In the genomic region with DNA sequence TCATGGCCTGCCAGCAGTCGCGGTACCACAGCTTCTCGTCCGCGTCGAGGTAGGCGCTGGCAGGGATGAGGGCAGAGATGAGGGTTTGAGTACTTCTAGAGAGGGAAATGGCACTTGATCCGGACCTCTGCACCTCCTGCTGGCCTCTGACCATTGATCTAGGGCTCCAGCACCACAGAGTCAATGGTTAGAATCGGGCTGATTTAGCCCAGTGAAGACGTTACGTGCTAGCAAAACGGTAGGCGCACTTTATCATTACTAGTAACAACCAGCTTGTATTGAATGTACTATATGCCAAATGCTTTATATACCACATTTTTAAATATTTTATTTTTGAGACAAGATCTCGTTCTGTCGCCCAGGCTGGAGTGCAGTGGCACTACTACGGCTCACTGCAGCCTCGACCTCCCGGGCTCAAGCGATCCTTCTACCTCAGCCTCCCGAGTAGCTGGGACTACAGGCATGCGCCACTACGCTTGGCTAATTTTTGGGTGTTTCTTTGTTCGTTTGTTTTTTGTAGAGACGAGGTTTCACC, we compare ENCODE assay signal across 8 cellular contexts. TPM values are rescaled to one million over a fixed set of nuclear protein-coding genes. Genes with fewer than 3 reads are reported as not detected.
DNase-seq lines count a peak whose midpoint lies in the region; ATAC-seq and TF ChIP-seq lines count a peak whose summit lies in the region.

No MANE protein-coding gene starts in this region.

- H3K9me3 ChIP-seq in PC-9 (ENCODE audit: insufficient read depth, low read depth) = no peaks in the 10 kb centered on the region
- H3K9me3 ChIP-seq in esophagus (ENCODE audit: control insufficient read depth in 2 of 2, insufficient read depth in 1 of 2, low read depth in 1 of 2, low read length in 1 of 2) = no peaks in the 10 kb centered on the region
- no peaks in the 10 kb centered on the region for H3K9me3 ChIP-seq in psoas muscle

- H2AFZ ChIP-seq in PC-9 = peak overlapping the region; percentile 88

- H4K20me1 ChIP-seq in PC-9 (ENCODE audit: insufficient read depth) = no peaks in the 10 kb centered on the region; the same call in 1 of the 2 replicates

- peaks cover 5% of the 10 kb centered on the region; the same call in 1 of the 2 replicates for H3F3A ChIP-seq in PC-9 (ENCODE audit: insufficient read depth, low read depth)

- DNase-seq in PC-9 = no peak
- no peak for DNase-seq in psoas muscle
- DNase-seq in NK-92 (lab: John Stamatoyannopoulos, UW; ENCODE audit: unreplicated experiment) = no peak
- DNase-seq in NCI-H2107 (lab: John Stamatoyannopoulos, UW) = no peak
- no peak for DNase-seq in cerebellum (ENCODE audit: low spot score)
- no peak for DNase-seq in effector CD8-positive, alpha-beta T cell (lab: John Stamatoyannopoulos, UW)

- H3K27ac ChIP-seq in PC-9 (no peak overlapping the region), esophagus (ENCODE audit: low read depth in 2 of 2, low read length in 1 of 2) (peak overlapping the region; percentile 19 to 64), psoas muscle (peak overlapping the region; percentile 91)

- peak overlapping the region; percentile 86 for H3K4me2 ChIP-seq in PC-9

- CTCF ChIA-PET in PC-9 (lab: Charles Lee) = interaction anchor here (0.6 to 1.5 kb wide), 3 partner anchors 9 to 17 kb away, joined by 3 to 10 read pairs (median 3); no protein-coding TSS in a partner anchor

- H3K36me3 ChIP-seq in PC-9 (ENCODE audit: low read depth) (peaks cover 6% of the 10 kb centered on the region; the same call in 1 of the 2 replicates), esophagus (ENCODE audit: control insufficient read depth in 2 of 2, insufficient read depth in 2 of 2, low read length in 1 of 2) (peaks cover 0 to under 1% of the 10 kb centered on the region in 2 donors), psoas muscle (ENCODE audit: insufficient read depth in 1 of 2, low read depth in 1 of 2) (peaks cover 3 to 25% of the 10 kb centered on the region in 2 donors)

- H3K4me3 ChIP-seq in GM12875 (ENCODE audit: low read depth, low read length) (peak overlapping the region; percentile 80), PC-9 (peak overlapping the region; percentile 86), esophagus (ENCODE audit: low read depth in 1 of 2, low read length in 2 of 2) (peak overlapping the region; percentile 88 to 92), psoas muscle (peak overlapping the region; percentile 88)

- no peak for TF ChIP-seq CTCF in GM12875 (IDR thresholded peaks at IDR 0.05; ENCODE audit: borderline replicate concordance, insufficient read depth, low read depth, low read length)
- no peak; the same call in 1 of the 2 replicates for TF ChIP-seq CTCF in PC-9 (conservative IDR thresholded peaks at IDR 0.05)
- TF ChIP-seq CTCF in psoas muscle (IDR thresholded peaks at IDR 0.05) = no peak

- POLR2A ChIA-PET in PC-9 (lab: Charles Lee; ENCODE audit: unreplicated experiment) = interaction anchor here (0.5 to 1.1 kb wide), 5 partner anchors 81 to 145 kb away, joined by 3 to 20 read pairs (median 6); a partner anchor contains a TSS

- intact Hi-C loops in PC-9 (cut with micrococcal nuclease; ENCODE audit: unreplicated experiment) (loop anchor here (2.0 to 5.0 kb wide), 3 partner anchors 40 to 285 kb away; a partner anchor contains a TSS), psoas muscle (cut with DNase I) (loop anchor here (5.0 kb wide), 1 partner anchor 135 kb away; no protein-coding TSS in a partner anchor)

- H3K79me2 ChIP-seq in PC-9 (ENCODE audit: low read depth) = peaks cover 36% of the 10 kb centered on the region

- H3K27me3 ChIP-seq in PC-9 (ENCODE audit: insufficient read depth, low read depth) (no peaks in the 10 kb centered on the region), esophagus (ENCODE audit: control insufficient read depth in 1 of 2, insufficient read depth in 2 of 2, low read length in 2 of 2) (no peaks in the 10 kb centered on the region), psoas muscle (ENCODE audit: insufficient read depth in 3 of 3, low read length in 2 of 3) (no peaks in the 10 kb centered on the region)

- 24 to 26% methylated on average over 24 of the region's 24 CpGs for WGBS in esophagus, 2 donors
- 28 to 34% (median 29%) methylated on average over 24 of the region's 24 CpGs for WGBS in psoas muscle, 3 donors

- H3K4me1 ChIP-seq in PC-9 (replicated peaks; ENCODE audit: insufficient read depth) (peaks cover 14% of the 10 kb centered on the region), esophagus (ENCODE audit: control insufficient read depth in 2 of 2, insufficient read depth in 2 of 2, low read length in 1 of 2) (peaks cover 3 to 9% of the 10 kb centered on the region in 2 donors), psoas muscle (peaks cover 22% of the 10 kb centered on the region)

- no peak for ATAC-seq in psoas muscle

- TSS peak; percentile 42 for BruUV-seq in PC-9 (replicated peaks; lab: Mats Ljungman, UMichigan)

- no peaks in the 10 kb centered on the region for H3K9me2 ChIP-seq in PC-9 (ENCODE audit: insufficient read depth)

RNA-seq across cellular contexts. Expression of a gene that starts 0.5 kb away (rescaled TPM):
- total RNA-seq in PC-9 (2021) (1.9 and 2.2 TPM in 2 replicates), psoas muscle (under 1 TPM; 0.29 to 0.88 (median 0.60) TPM), cerebellum (4.1 TPM)
- polyA plus RNA-seq in esophagus (1 to 10 TPM in 1 of 2 donors, under 1 TPM in 1; 0.72 to 1.8 TPM), psoas muscle (1 to 10 TPM in 1 of 3 donors, under 1 TPM in 2; 0.27 to 1.4 (median 0.65) TPM)

RNA-seq across cellular contexts. Expression of a gene that starts 0.9 kb away (rescaled TPM):
- total RNA-seq in PC-9 (2021) (16.1 and 21.0 TPM in 2 replicates), psoas muscle (10 to 100 TPM; 17.6 to 27.9 (median 25.2) TPM), cerebellum (8.3 TPM)
- polyA plus RNA-seq in esophagus (10 to 100 TPM in 1 of 2 donors, 1 to 10 TPM in 1; 8.4 to 10.2 TPM), psoas muscle (10 to 100 TPM in 2 of 3 donors, 1 to 10 TPM in 1; 9.1 to 16.3 (median 11.1) TPM)

RNA-seq across cellular contexts. Expression of a gene that starts 34.9 kb away (rescaled TPM):
- total RNA-seq in PC-9 (2021) = 18.9 and 23.2 TPM in 2 replicates
- 10 to 100 TPM in 1 of 2 donors, 1 to 10 TPM in 1; 6.8 to 17.9 TPM for polyA plus RNA-seq in esophagus
- total RNA-seq in psoas muscle = 10 to 100 TPM; 30.2 to 37.8 (median 35.0) TPM
- polyA plus RNA-seq in psoas muscle = 10 to 100 TPM; 31.9 to 78.6 (median 35.0) TPM
- total RNA-seq in cerebellum = 17.4 TPM

RNA-seq across cellular contexts. Expression of a gene that starts 39.5 kb away (rescaled TPM):
- total RNA-seq in PC-9 (2021) (94.2 and 147 TPM in 2 replicates), psoas muscle (100 to 1,000 TPM in 2 of 4 donors, 10 to 100 TPM in 2; 77.4 to 104 (median 96.8) TPM), cerebellum (83.3 TPM)
- polyA plus RNA-seq in esophagus (100 to 1,000 TPM in 1 of 2 donors, 10 to 100 TPM in 1; 95.4 to 109 TPM), psoas muscle (100 to 1,000 TPM; 129 to 170 (median 134) TPM)

RNA-seq across cellular contexts. Expression of a gene that starts 40.3 kb away (rescaled TPM):
- total RNA-seq in PC-9 (2021) = 32.7 and 33.8 TPM in 2 replicates
- 10 to 100 TPM; 35.5 to 65.0 TPM for polyA plus RNA-seq in esophagus
- total RNA-seq in psoas muscle = 10 to 100 TPM; 17.2 to 26.4 (median 19.2) TPM
- polyA plus RNA-seq in psoas muscle = 10 to 100 TPM; 13.8 to 19.9 (median 19.9) TPM
- 25.0 TPM for total RNA-seq in cerebellum
